Comparison of ENCODE assay signal across 1 cellular context in genomic region chr2:45681675-45682074, GRCh38.
TF ChIP-seq lines count a peak whose summit lies in the region.

No MANE protein-coding gene starts in this region.

TF ChIP-seq in GM12878, 131 proteins besides CTCF, POLR2A, EP300 and RAD21 (continued from another document):
- TF ChIP-seq STAT3 (IDR thresholded peaks at IDR 0.05; ENCODE audit: low read depth, low read length): no peak
- TF ChIP-seq POU2F2 (IDR thresholded peaks at IDR 0.05; ENCODE audit: borderline replicate concordance, low read depth, low read length): no peak
- no peak for TF ChIP-seq TAF1 (IDR thresholded peaks at IDR 0.05; ENCODE audit: borderline replicate concordance, low read depth, low read length)
- TF ChIP-seq BACH1 (IDR thresholded peaks at IDR 0.05; ENCODE audit: borderline replicate concordance): peak; percentile 64; the same call in 1 of the 2 replicates
